Comparison of ENCODE assay signal across 20 cellular contexts in the genomic region with DNA sequence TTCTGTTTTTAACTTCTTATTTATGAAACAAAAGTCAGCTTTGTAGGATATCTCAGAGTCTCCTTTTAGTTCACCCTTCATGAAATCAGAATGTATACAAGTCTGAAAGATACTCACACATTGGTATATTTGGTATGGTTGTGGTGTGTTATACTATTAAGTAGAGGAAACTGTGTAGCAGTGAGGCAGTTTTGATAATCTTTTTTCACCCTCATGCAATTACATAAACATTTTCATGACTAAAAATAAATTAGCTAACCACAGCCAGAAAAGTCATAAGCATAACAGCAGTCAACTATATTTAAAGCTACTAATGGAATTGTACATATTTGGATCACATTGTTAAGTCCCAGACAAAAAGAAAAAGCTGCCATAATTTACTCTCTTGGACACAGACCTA.
DNase-seq lines count a peak whose midpoint lies in the region; ATAC-seq and TF ChIP-seq lines count a peak whose summit lies in the region.
"Had no signal": no experiment of that assay in that cellular context is flagged by ENCODE, and none has a peak within 500 bp of the region (broad histone marks: within the 10 kb centered on the region; RNA-seq: fewer than 3 reads in every experiment).

No MANE protein-coding gene starts in this region.

- no peaks in the 10 kb centered on the region for H3K9me3 ChIP-seq in Loucy (ENCODE audit: insufficient read depth, low read depth, low read length)
- H3K9me3 ChIP-seq in stomach = no peaks in the 10 kb centered on the region

- no peaks in the 10 kb centered on the region for H3K79me2 ChIP-seq in Loucy (ENCODE audit: insufficient read depth, low read length)

- H2AFZ ChIP-seq in Loucy (ENCODE audit: low read length) = no peak overlapping the region

- ATAC-seq in GM21447 (IDR thresholded peaks at IDR 0.05; ENCODE audit: unreplicated experiment) = no peak

- H3F3A ChIP-seq in Loucy (ENCODE audit: low read depth) = no peaks in the 10 kb centered on the region

- intact Hi-C loops in dorsolateral prefrontal cortex (cut with DNase I) = no loop called here
- intact Hi-C loops in stomach (cut with DNase I; ENCODE audit: low total_unique reads) = no loop called here

- H3K9ac ChIP-seq in Loucy (ENCODE audit: low read depth, low read length, poor library complexity, severe bottlenecking) = no peak overlapping the region

- H3K4me3 ChIP-seq in Loucy (ENCODE audit: low read length, poor library complexity, severe bottlenecking) (no peak overlapping the region), dorsolateral prefrontal cortex (no peak overlapping the region), stomach (no peak overlapping the region)

- H4K20me1 ChIP-seq in Loucy (ENCODE audit: insufficient read depth, low read length, poor library complexity, severe bottlenecking) = no peaks in the 10 kb centered on the region

- H3K4me1 ChIP-seq in Loucy (ENCODE audit: insufficient read depth, low read length, poor library complexity, severe bottlenecking) = peaks cover 29% of the 10 kb centered on the region
- H3K4me1 ChIP-seq in stomach = peaks cover 0 to 56% (median 33%) of the 10 kb centered on the region in 4 donors

- H3K27ac ChIP-seq in dorsolateral prefrontal cortex (peak overlapping the region in 43 of 59 donors; percentile 1 to 88 (median 49)), stomach (peak overlapping the region in 4 of 5 donors; percentile 11 to 71 (median 49))
- H3K27ac ChIP-seq: HL-60 had no signal

- no peak for TF ChIP-seq POLR2A in stomach (IDR thresholded peaks at IDR 0.05)

- H3K9me2 ChIP-seq in Loucy (replicated peaks; ENCODE audit: low read depth, low read length) = no peaks in the 10 kb centered on the region

- H3K4me2 ChIP-seq in Loucy (ENCODE audit: low read depth, low read length, poor library complexity, severe bottlenecking) = peak overlapping the region; percentile 20

- H3K27me3 ChIP-seq in Loucy (ENCODE audit: insufficient read depth, low read length, poor library complexity, severe bottlenecking) (no peaks in the 10 kb centered on the region), dorsolateral prefrontal cortex (no peaks in the 10 kb centered on the region), stomach (no peaks in the 10 kb centered on the region)

- TF ChIP-seq EP300 in stomach (IDR thresholded peaks at IDR 0.05) = no peak

- H3K36me3 ChIP-seq in Loucy (ENCODE audit: insufficient read depth, low read length) (no peaks in the 10 kb centered on the region), stomach (peaks cover 0 to 22% (median 6%) of the 10 kb centered on the region in 4 donors)

- DNase-seq in EH (ENCODE audit: low read depth) = peak; percentile 21
- DNase-seq in dorsolateral prefrontal cortex = no peak
- DNase-seq in stomach = no peak
- no peak for DNase-seq in SHP77 treated with DMSO at 0.1 percent for 48 hours (lab: John Stamatoyannopoulos, UW)
- DNase-seq in LoVo (ENCODE audit: low spot score) = no peak
- DNase-seq: ACHN, DND-41, GDM1, H9, Kasumi-1, NCI-H1092 treated with DMSO at 0.1 percent for 48 hours, NCI-H146, NCI-H2029 treated with DMSO at 0.1 percent for 48 hours, NCI-H2171, NCI-H446 treated with DMSO at 0.1 percent for 48 hours, NCI-H69, SHP77 had no signal

- no peak for TF ChIP-seq CTCF in Loucy (conservative IDR thresholded peaks at IDR 0.05; ENCODE audit: low read length)
- TF ChIP-seq CTCF in dorsolateral prefrontal cortex (IDR thresholded peaks at IDR 0.05 in 54 of 56, conservative IDR thresholded peaks at IDR 0.05 in 2 of 56; ENCODE audit: low read depth in 1 of 56, partially characterized antibody in 56 of 56) = no peak
- no peak for TF ChIP-seq CTCF in stomach (IDR thresholded peaks at IDR 0.05)
